Comparison of ENCODE assay signal across 8 cellular contexts in genomic region chr17:77287432-77288068, GRCh38.
A peak's percentile ranks its signal among the peaks of the same experiment; 100 is the strongest.
DNase-seq lines count a peak whose midpoint lies in the region; TF ChIP-seq lines count a peak whose summit lies in the region.

No MANE protein-coding gene starts in this region.

- H3K27me3 Mint-ChIP-seq in chondrocyte (ENCODE audit: low read depth): no peaks in the 10 kb centered on the region

- no peaks in the 10 kb centered on the region for H3K36me3 ChIP-seq in mesodermal cell (ENCODE audit: control insufficient read depth, insufficient read depth, low read length)

- no peaks in the 10 kb centered on the region for H3K9me3 Mint-ChIP-seq in chondrocyte (ENCODE audit: low read depth)

- peak; percentile 83 for DNase-seq in ACHN
- DNase-seq in NCI-H1092 (lab: John Stamatoyannopoulos, UW): peak; percentile 63
- no peak for DNase-seq in chondrocyte (ENCODE audit: low spot score)
- DNase-seq in activated naive CD4-positive, alpha-beta T cell (lab: John Stamatoyannopoulos, UW): no peak
- no peak for DNase-seq in effector CD8-positive, alpha-beta T cell (lab: John Stamatoyannopoulos, UW)
- no peak for DNase-seq in hippocampal formation (lab: John Stamatoyannopoulos, UW)
- DNase-seq in NCI-H345 treated with DMSO at 0.1 percent for 48 hours (lab: John Stamatoyannopoulos, UW; ENCODE audit: unreplicated experiment): no peak

- H3K27ac Mint-ChIP-seq in chondrocyte (ENCODE audit: unreplicated experiment): peak overlapping the region; percentile 98

- H3K9me3 ChIP-seq in mesodermal cell (ENCODE audit: control insufficient read depth, low read length): no peaks in the 10 kb centered on the region

- H3K4me3 ChIP-seq in mesodermal cell (ENCODE audit: extremely low read depth, insufficient read depth, low read length, poor library complexity, severe bottlenecking): no peak overlapping the region

- H3K4me1 Mint-ChIP-seq in chondrocyte (ENCODE audit: low read depth): peaks cover 67% of the 10 kb centered on the region

- peak overlapping the region; percentile 50 for H3K4me3 Mint-ChIP-seq in chondrocyte (ENCODE audit: unreplicated experiment)

- peaks cover 43% of the 10 kb centered on the region for H3K4me1 ChIP-seq in mesodermal cell (ENCODE audit: control insufficient read depth, insufficient read depth, low read length, poor library complexity, severe bottlenecking)

- in situ Hi-C loops in ACHN (cut with HindIII; ENCODE audit: low pct_ligation_motif_present, low pct_unique_long_range_greater_than_20kb, low sequenced_read_pairs): no loop called here

- no peaks in the 10 kb centered on the region for H3K36me3 Mint-ChIP-seq in chondrocyte (ENCODE audit: low read depth)

- WGBS in mesodermal cell (ENCODE audit: insufficient coverage in 2 of 2), 2 experiments: 57 to 79% methylated on average over 8 to 11 of the region's 11 CpGs

- TF ChIP-seq CTCF in chondrocyte (IDR thresholded peaks at IDR 0.05): no peak

- peak overlapping the region; percentile 63 for H3K27ac ChIP-seq in mesodermal cell (ENCODE audit: low read depth, low read length, severe bottlenecking)

Comparison
In these comparisons a context has a peak if more than half of its experiments do, and no peak if none do; other contexts are left out.
1. DNase-seq: peak in ACHN (single experiment) and NCI-H1092 (single experiment); none in chondrocyte (single experiment), activated naive CD4-positive, alpha-beta T cell (0 of 4), effector CD8-positive, alpha-beta T cell (single experiment), hippocampal formation (0 of 2) and NCI-H345 treated with DMSO at 0.1 percent for 48 hours (single experiment).